15 cellular contexts compared by ENCODE assay signal in the genomic region with DNA sequence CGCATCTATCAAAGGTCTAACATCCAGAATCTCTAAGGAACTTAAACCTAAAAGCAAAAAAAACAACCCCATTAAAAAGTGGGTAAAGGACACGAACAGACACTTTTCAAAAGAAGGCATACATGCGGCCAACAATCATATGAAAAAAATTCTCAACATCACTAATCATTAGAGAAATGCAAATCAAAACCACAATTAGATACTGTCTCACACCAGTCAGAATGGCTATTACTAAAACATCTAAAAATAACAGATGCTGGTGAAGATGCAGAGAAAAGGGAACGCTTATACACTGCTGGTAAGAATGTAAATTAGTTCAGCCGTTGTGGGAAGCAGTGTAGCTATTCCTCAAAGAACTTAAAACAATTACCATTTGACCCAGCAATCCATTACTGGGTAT. TPM values are rescaled to one million over a fixed set of nuclear protein-coding genes. Genes with fewer than 3 reads are reported as not detected.
DNase-seq lines count a peak whose midpoint lies in the region; ATAC-seq and TF ChIP-seq lines count a peak whose summit lies in the region.
"Had no signal": no experiment of that assay in that cellular context is flagged by ENCODE, and none has a peak within 500 bp of the region (broad histone marks: within the 10 kb centered on the region; RNA-seq: fewer than 3 reads in every experiment).

No MANE protein-coding gene starts in this region.

- no peak overlapping the region for H3K4me2 ChIP-seq in PC-3 (ENCODE audit: low read length)

- BruUV-seq in PC-3 (replicated peaks; lab: Mats Ljungman, UMichigan), result no TSS peak

- H4K20me1 ChIP-seq in PC-3 (ENCODE audit: low read length), result peaks cover 15% of the 10 kb centered on the region

- H3K4me3 ChIP-seq in PC-3 (ENCODE audit: low read length), result no peak overlapping the region

- peaks cover 9% of the 10 kb centered on the region; the same call in 1 of the 2 replicates for H3K36me3 ChIP-seq in PC-3 (ENCODE audit: low read depth, low read length)

- H2AFZ ChIP-seq in PC-3 (ENCODE audit: low read length), result no peak overlapping the region

- intact Hi-C loops in PC-3 (cut with micrococcal nuclease), result no loop called here

- peak; percentile 48 for DNase-seq in NAMALWA (ENCODE audit: low spot score)
- no peak for DNase-seq in NCI-H2029 treated with DMSO at 0.1 percent for 48 hours (lab: John Stamatoyannopoulos, UW)
- no peak for DNase-seq in dermis blood vessel endothelial cell
- DNase-seq in NCI-H510A (lab: John Stamatoyannopoulos, UW), result no peak
- no peak for DNase-seq in PC-3
- DNase-seq: activated CD4-positive, alpha-beta memory T cell treated with anti-CD3 and anti-CD28 coated beads, Interleukin-2, amount 10 ng/mL, durations not matched to agents 7 days and 5 days; NCI-H2081 treated with DMSO at 0.1 percent for 48 hours; nucleus accumbens; Right ventricle myocardium superior; stimulated activated CD4-positive, alpha-beta T cell treated with anti-CD3 and anti-CD28 coated beads, Interleukin-1b, Interleukin-23, amount 100 ng/mL, for 48 hours had no signal

- no peak overlapping the region for H3K27ac ChIP-seq in PC-3 (ENCODE audit: low read length)
- H3K27ac ChIP-seq: C4-2B had no signal

- TF ChIP-seq CTCF in PC-3 (conservative IDR thresholded peaks at IDR 0.05; ENCODE audit: low read depth, low read length), result no peak

- H3K9ac ChIP-seq in PC-3 (ENCODE audit: low read length), result no peak overlapping the region

- no peaks in the 10 kb centered on the region for H3F3A ChIP-seq in PC-3 (ENCODE audit: low read length, unreplicated experiment)

- no peaks in the 10 kb centered on the region for H3K9me3 ChIP-seq in PC-3 (ENCODE audit: low read length)

- POLR2A ChIA-PET in PC-3 (lab: Charles Lee; ENCODE audit: unreplicated experiment), result no interaction called here

- H3K4me1 ChIP-seq in PC-3 (ENCODE audit: insufficient read depth, low read length), result no peaks in the 10 kb centered on the region

- peaks cover 96% of the 10 kb centered on the region for H3K79me2 ChIP-seq in PC-3 (ENCODE audit: low read length)

- CTCF ChIA-PET in PC-3 (lab: Charles Lee), result no interaction called here

- ATAC-seq in GM18498 (IDR thresholded peaks at IDR 0.05; ENCODE audit: unreplicated experiment) (peak; percentile 83), GM19455 (IDR thresholded peaks at IDR 0.05; ENCODE audit: unreplicated experiment) (peak; percentile 76), HG02885 (IDR thresholded peaks at IDR 0.05; ENCODE audit: poor library complexity, unreplicated experiment) (peak; percentile 73), PC-3 (no peak)
- ATAC-seq: HepG2 had no signal

- H3K27me3 ChIP-seq in PC-3 (ENCODE audit: low read length), result no peaks in the 10 kb centered on the region

- H3K9me2 ChIP-seq in PC-3 (replicated peaks; ENCODE audit: low read length), result no peaks in the 10 kb centered on the region

RNA-seq across cellular contexts. Expression of gene PPP3R1, which starts 38.0 kb away (rescaled TPM):
- total RNA-seq in dermis blood vessel endothelial cell, result 19.4 and 46.8 TPM in 2 replicates
- 13.7 and 21.8 TPM in 2 replicates for total RNA-seq in PC-3 (2014; rRNA removed)

RNA-seq across cellular contexts. Expression of gene PNO1, which starts 56.7 kb away (rescaled TPM):
- total RNA-seq in dermis blood vessel endothelial cell (12.4 and 17.5 TPM in 2 replicates), PC-3 (2014; rRNA removed) (50.8 and 64.1 TPM in 2 replicates)
